ENCODE assay signal across 8 cellular contexts in the genomic region with DNA sequence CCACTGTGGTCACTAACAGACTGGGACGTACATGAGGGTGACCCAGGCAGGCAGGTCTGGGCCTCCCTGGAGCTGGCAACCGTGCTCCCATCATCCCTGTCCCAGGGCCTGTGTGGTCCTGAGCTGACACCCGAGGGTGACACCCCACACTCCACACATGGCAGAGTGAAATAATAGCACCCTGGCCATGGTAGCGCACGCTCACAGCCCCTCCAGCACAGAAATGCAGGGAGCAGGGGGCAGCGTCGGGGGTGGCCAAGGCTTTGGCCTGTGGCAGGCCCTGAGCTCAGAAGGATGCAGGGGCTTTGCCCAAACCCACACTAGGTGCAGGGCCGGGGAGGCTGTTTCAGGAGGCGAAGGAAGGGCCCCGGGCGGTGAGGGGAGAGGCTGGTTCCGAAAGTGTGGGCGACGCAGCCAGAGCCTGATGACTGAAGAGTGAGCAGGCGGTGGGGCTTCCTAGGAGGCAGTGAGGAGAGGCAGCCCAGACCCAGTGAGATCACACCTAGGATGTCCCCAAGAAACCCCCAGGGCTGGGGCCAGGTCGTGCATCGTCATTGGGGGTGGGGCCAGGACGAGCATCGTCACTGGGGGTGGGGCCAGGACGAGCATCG. TPM values are rescaled to one million over a fixed set of nuclear protein-coding genes. Genes with fewer than 3 reads are reported as not detected.
DNase-seq lines count a peak whose midpoint lies in the region; ATAC-seq and TF ChIP-seq lines count a peak whose summit lies in the region.
"Had no signal": no experiment of that assay in that cellular context is flagged by ENCODE, and none has a peak within 500 bp of the region (broad histone marks: within the 10 kb centered on the region; RNA-seq: fewer than 3 reads in every experiment).

No MANE protein-coding gene starts in this region.

- peak overlapping the region; percentile 6 to 19 for H3K4me3 ChIP-seq in right atrium auricular region
- peak overlapping the region; percentile 30 to 41 (median 40) for H3K4me3 ChIP-seq in skeletal muscle tissue (ENCODE audit: low read length in 3 of 3)

- H3K27me3 ChIP-seq in right atrium auricular region = no peaks in the 10 kb centered on the region
- H3K27me3 ChIP-seq in skeletal muscle tissue (ENCODE audit: control insufficient read depth in 3 of 3, insufficient read depth in 3 of 3, low read length in 3 of 3) = peaks cover 6 to 15% (median 11%) of the 10 kb centered on the region in 3 donors

- no peak overlapping the region for H3K9ac ChIP-seq in skeletal muscle tissue (ENCODE audit: low read depth in 1 of 3, low read length in 3 of 3)

- peak overlapping the region; percentile 70 for H3K27ac Mint-ChIP-seq in activated naive CD4-positive, alpha-beta T cell treated with anti-CD3 and anti-CD28 coated beads, Interleukin-2, amount 50 U/mL, for 24 hours

- H3K4me1 ChIP-seq in right atrium auricular region = peaks cover 0 to 6% of the 10 kb centered on the region in 2 donors
- H3K4me1 ChIP-seq in skeletal muscle tissue (ENCODE audit: control insufficient read depth in 3 of 3, insufficient read depth in 3 of 3, low read length in 3 of 3) = peaks cover 0 to 14% (median 7%) of the 10 kb centered on the region in 3 donors

- H3K9me3 ChIP-seq in right atrium auricular region (no peaks in the 10 kb centered on the region), skeletal muscle tissue (ENCODE audit: control insufficient read depth in 3 of 3, low read length in 3 of 3) (no peaks in the 10 kb centered on the region)

- H3K4me1 Mint-ChIP-seq in activated naive CD4-positive, alpha-beta T cell treated with anti-CD3 and anti-CD28 coated beads, Interleukin-2, amount 50 U/mL, for 24 hours = peaks cover 18% of the 10 kb centered on the region

- H3K36me3 ChIP-seq in right atrium auricular region (no peaks in the 10 kb centered on the region), skeletal muscle tissue (ENCODE audit: control insufficient read depth in 3 of 3, insufficient read depth in 3 of 3, low read length in 3 of 3) (no peaks in the 10 kb centered on the region)

- peaks cover 8% of the 10 kb centered on the region for H3K27me3 Mint-ChIP-seq in activated naive CD4-positive, alpha-beta T cell treated with anti-CD3 and anti-CD28 coated beads, Interleukin-2, amount 50 U/mL, for 24 hours

- peaks cover 2% of the 10 kb centered on the region for H3K36me3 Mint-ChIP-seq in activated naive CD4-positive, alpha-beta T cell treated with anti-CD3 and anti-CD28 coated beads, Interleukin-2, amount 50 U/mL, for 24 hours

- H3K9me3 Mint-ChIP-seq in activated naive CD4-positive, alpha-beta T cell treated with anti-CD3 and anti-CD28 coated beads, Interleukin-2, amount 50 U/mL, for 24 hours = no peaks in the 10 kb centered on the region

- DNase-seq in SK-N-DZ (ENCODE audit: low spot score) (peak; percentile 74), right atrium auricular region (ENCODE audit: low spot score) (no peak), NCI-H1694 (lab: John Stamatoyannopoulos, UW) (no peak)

- TF ChIP-seq CTCF in right atrium auricular region (IDR thresholded peaks at IDR 0.05) = no peak

- peak overlapping the region; percentile 44 to 48 for H3K27ac ChIP-seq in right atrium auricular region
- H3K27ac ChIP-seq in skeletal muscle tissue (ENCODE audit: low read depth, low read length) = peak overlapping the region; percentile 36

- no peak for TF ChIP-seq POLR2A in GM18505 (IDR thresholded peaks at IDR 0.05; ENCODE audit: borderline replicate concordance, extremely low read depth, insufficient read depth, insufficient read length)

- H3K4me3 Mint-ChIP-seq in activated naive CD4-positive, alpha-beta T cell treated with anti-CD3 and anti-CD28 coated beads, Interleukin-2, amount 50 U/mL, for 24 hours = peak overlapping the region; percentile 47

- ATAC-seq in GM18505 (IDR thresholded peaks at IDR 0.05; ENCODE audit: unreplicated experiment) = peak; percentile 47
- ATAC-seq in HG02885 (IDR thresholded peaks at IDR 0.05; ENCODE audit: poor library complexity, unreplicated experiment) = peak; percentile 50

RNA-seq across cellular contexts. Expression of a gene that starts 12.9 kb away (rescaled TPM):
- not detected in 2 replicates for polyA plus RNA-seq in SK-N-DZ (2014; cell fraction: cytosol; rRNA removed)
- not detected in 2 replicates for polyA plus RNA-seq in SK-N-DZ (2014; cell fraction: nucleus; rRNA removed)
- total RNA-seq in right atrium auricular region (not detected), skeletal muscle tissue (not detected)
- total RNA-seq: lower leg skin had no signal

RNA-seq across cellular contexts. Expression of a gene that starts 29.3 kb away (rescaled TPM):
- not detected in 2 replicates for polyA plus RNA-seq in SK-N-DZ (2014; cell fraction: cytosol; rRNA removed)
- polyA plus RNA-seq in SK-N-DZ (2014; cell fraction: nucleus; rRNA removed) = not detected in 2 replicates
- total RNA-seq in right atrium auricular region (not detected), skeletal muscle tissue (not detected)
- total RNA-seq: lower leg skin had no signal

RNA-seq across cellular contexts. Expression of a gene that starts 44.7 kb away (rescaled TPM):
- polyA plus RNA-seq in SK-N-DZ (2014; cell fraction: cytosol; rRNA removed) = 0.17 and 1.8 TPM in 2 replicates
- polyA plus RNA-seq in SK-N-DZ (2014; cell fraction: nucleus; rRNA removed) = 2.4 and 4.4 TPM in 2 replicates
- total RNA-seq in right atrium auricular region (1 to 10 TPM; 4.1 to 7.7 TPM), skeletal muscle tissue (9.9 TPM)
